ENCODE assay signal across 28 cellular contexts in genomic region chr15:40219801-40220200, GRCh38. TPM values are rescaled to one million over a fixed set of nuclear protein-coding genes. Genes with fewer than 3 reads are reported as not detected.
"Had no signal": no experiment of that assay in that cellular context is flagged by ENCODE, and none has a peak within 500 bp of the region (broad histone marks: within the 10 kb centered on the region; RNA-seq: fewer than 3 reads in every experiment).

No MANE protein-coding gene starts in this region.

- DNase-seq: effector CD8-positive, alpha-beta T cell; endodermal cell; foreskin melanocyte; glutamatergic neuron; heart right ventricle; hippocampal formation; left cardiac atrium; left lung; mammary epithelial cell; natural killer cell; right cardiac atrium; sigmoid colon; stimulated activated CD4-positive, alpha-beta T cell treated with anti-CD3 and anti-CD28 coated beads, Interleukin-2, amount 100 ng/mL, for 24 hours; stimulated activated CD4-positive, alpha-beta T cell treated with anti-CD3 and anti-CD28 coated beads, Interleukin-4, amount 100 ng/mL, for 24 hours; stimulated activated naive CD8-positive, alpha-beta T cell treated with anti-CD3 and anti-CD28 coated beads, Interleukin-15, Interleukin-2, amounts not matched to agents 100 U/mL and 50 U/mL, for 24 hours; upper lobe of left lung had no signal

- H3K79me2 ChIP-seq: parathyroid adenoma had no signal

- ATAC-seq: heart right ventricle; left cardiac atrium; left lung; natural killer cell; right cardiac atrium; stimulated activated effector memory CD8-positive, alpha-beta T cell treated with anti-CD3 and anti-CD28 coated beads, Interleukin-12 subunit alpha, Interleukin-12 subunit beta, amount 100 ng/mL, for 72 hours; stimulated activated naive CD8-positive, alpha-beta T cell treated with anti-CD3 and anti-CD28 coated beads, Interleukin-15, Interleukin-2, amounts not matched to agents 100 U/mL and 50 U/mL, for 24 hours had no signal

- H3K4me1 Mint-ChIP-seq: neural crest cell; stimulated activated effector memory CD8-positive, alpha-beta T cell treated with anti-CD3 and anti-CD28 coated beads, Interleukin-12 subunit alpha, Interleukin-12 subunit beta, amount 100 ng/mL, for 72 hours had no signal

- H3K9ac ChIP-seq: parathyroid adenoma had no signal

- H3K4me1 ChIP-seq: esophagus muscularis mucosa, heart right ventricle, left lung, parathyroid adenoma, prostate gland, sigmoid colon, tibial nerve, upper lobe of left lung had no signal

- H3K4me3 ChIP-seq: esophagus muscularis mucosa, heart right ventricle, left lung, prostate gland, sigmoid colon, thoracic aorta, tibial nerve, upper lobe of left lung had no signal

- H3K27ac Mint-ChIP-seq: endodermal cell; natural killer cell; stimulated activated effector memory CD8-positive, alpha-beta T cell treated with anti-CD3 and anti-CD28 coated beads, Interleukin-12 subunit alpha, Interleukin-12 subunit beta, amount 100 ng/mL, for 72 hours had no signal

- H3K9me3 ChIP-seq: esophagus muscularis mucosa, heart right ventricle, left lung, neutrophil, prostate gland, sigmoid colon, thoracic aorta, tibial nerve, upper lobe of left lung had no signal

- H3K27me3 ChIP-seq: esophagus muscularis mucosa, heart right ventricle, left lung, neutrophil, sigmoid colon, tibial nerve, upper lobe of left lung had no signal

- H3K27ac ChIP-seq: esophagus muscularis mucosa, heart right ventricle, left lung, neutrophil, parathyroid adenoma, prostate gland, sigmoid colon, thoracic aorta, tibial nerve, upper lobe of left lung had no signal

- H3K36me3 Mint-ChIP-seq: natural killer cell had no signal

- H3K4me3 Mint-ChIP-seq: endodermal cell; natural killer cell; neural crest cell; stimulated activated effector memory CD8-positive, alpha-beta T cell treated with anti-CD3 and anti-CD28 coated beads, Interleukin-12 subunit alpha, Interleukin-12 subunit beta, amount 100 ng/mL, for 72 hours had no signal

- FAIRE-seq: colon, islet of Langerhans, urothelium cell line had no signal

- H3K36me3 ChIP-seq: esophagus muscularis mucosa, prostate gland, sigmoid colon, thoracic aorta, tibial nerve, upper lobe of left lung had no signal

- H3K9me3 Mint-ChIP-seq: endodermal cell; natural killer cell; neural crest cell; stimulated activated effector memory CD8-positive, alpha-beta T cell treated with anti-CD3 and anti-CD28 coated beads, Interleukin-12 subunit alpha, Interleukin-12 subunit beta, amount 100 ng/mL, for 72 hours had no signal

- H2AFZ ChIP-seq: parathyroid adenoma had no signal

RNA-seq across cellular contexts. Expression of gene PAK6, which starts 19.1 kb away (rescaled TPM):
- total RNA-seq: fibroblast of lung had no signal
